Comparison of ENCODE assay signal across 2 cellular contexts in genomic region chr5:318931-319601, GRCh38.
A peak's percentile ranks its signal among the peaks of the same experiment; 100 is the strongest.
TF ChIP-seq lines count a peak whose summit lies in the region.

No MANE protein-coding gene starts in this region.

TF ChIP-seq in HepG2, 621 proteins besides CTCF, POLR2A, EP300 and RAD21:
- no peak for TF ChIP-seq ZFP82 (CRISPR knock-in tag; IDR thresholded peaks at IDR 0.05; ENCODE audit: borderline replicate concordance)
- TF ChIP-seq JUN (CRISPR knock-in tag; IDR thresholded peaks at IDR 0.05), result no peak
- no peak for TF ChIP-seq ATF1 (CRISPR knock-in tag; IDR thresholded peaks at IDR 0.05)
- TF ChIP-seq ZNF816 (CRISPR knock-in tag; IDR thresholded peaks at IDR 0.05; ENCODE audit: borderline replicate concordance), result no peak
- TF ChIP-seq RBM22 (optimal IDR thresholded peaks at IDR 0.05; ENCODE audit: low read length), result peak; percentile 3
- peak; percentile 35; the same call in 1 of the 2 replicates for TF ChIP-seq TFAP4 (IDR thresholded peaks at IDR 0.05; ENCODE audit: borderline replicate concordance, low read depth)
- no peak for TF ChIP-seq RBFOX2 (IDR thresholded peaks at IDR 0.05; ENCODE audit: low read depth, low read length)
- no peak for TF ChIP-seq USF2 (IDR thresholded peaks at IDR 0.05; ENCODE audit: low read depth, low read length)
- no peak for TF ChIP-seq USF2 (CRISPR knock-in tag; IDR thresholded peaks at IDR 0.05; ENCODE audit: borderline replicate concordance)
- no peak for TF ChIP-seq ZNF12 (CRISPR knock-in tag; IDR thresholded peaks at IDR 0.05)
- TF ChIP-seq HOXA9 (CRISPR knock-in tag; IDR thresholded peaks at IDR 0.05; ENCODE audit: borderline replicate concordance), result no peak
- TF ChIP-seq ZNF687 (CRISPR knock-in tag; IDR thresholded peaks at IDR 0.05), result peak; percentile 25; the same call in 1 of the 2 replicates

TF ChIP-seq in WTC11, 78 proteins besides CTCF, POLR2A, EP300 and RAD21:
- TF ChIP-seq ZNF423 (CRISPR knock-in tag; IDR thresholded peaks at IDR 0.05), result no peak
- no peak for TF ChIP-seq TCF7 (CRISPR knock-in tag; IDR thresholded peaks at IDR 0.05; ENCODE audit: low read depth)
- TF ChIP-seq PRRX2 (CRISPR knock-in tag; IDR thresholded peaks at IDR 0.05), result no peak
- no peak for TF ChIP-seq ATF6 (CRISPR knock-in tag; IDR thresholded peaks at IDR 0.05)
- TF ChIP-seq SMAD4 (CRISPR knock-in tag; IDR thresholded peaks at IDR 0.05), result no peak
- TF ChIP-seq ZNF138 (CRISPR knock-in tag; conservative IDR thresholded peaks at IDR 0.05), result no peak
- no peak for TF ChIP-seq ZNF121 (CRISPR knock-in tag; IDR thresholded peaks at IDR 0.05)
- no peak for TF ChIP-seq FOXJ3 (CRISPR knock-in tag; IDR thresholded peaks at IDR 0.05; ENCODE audit: borderline replicate concordance)
- no peak for TF ChIP-seq ETV6 (CRISPR knock-in tag; IDR thresholded peaks at IDR 0.05)
- TF ChIP-seq NR1H2 (CRISPR knock-in tag; IDR thresholded peaks at IDR 0.05), result no peak
- no peak for TF ChIP-seq OVOL2 (CRISPR knock-in tag; IDR thresholded peaks at IDR 0.05; ENCODE audit: borderline replicate concordance)
- no peak for TF ChIP-seq ZBTB21 (CRISPR knock-in tag; IDR thresholded peaks at IDR 0.05; ENCODE audit: borderline replicate concordance)
- no peak for TF ChIP-seq HMGXB4 (CRISPR knock-in tag; IDR thresholded peaks at IDR 0.05)
- TF ChIP-seq PREB (CRISPR knock-in tag; IDR thresholded peaks at IDR 0.05; ENCODE audit: borderline replicate concordance), result no peak
- TF ChIP-seq ESRRA (CRISPR knock-in tag; IDR thresholded peaks at IDR 0.05; ENCODE audit: borderline replicate concordance), result no peak
- TF ChIP-seq CREM (CRISPR knock-in tag; IDR thresholded peaks at IDR 0.05), result no peak
- TF ChIP-seq ZNF219 (CRISPR knock-in tag; IDR thresholded peaks at IDR 0.05; ENCODE audit: borderline replicate concordance), result no peak
- TF ChIP-seq ARID4B (CRISPR knock-in tag; IDR thresholded peaks at IDR 0.05; ENCODE audit: borderline replicate concordance), result no peak
